ENCODE assay signal across 8 cellular contexts in genomic region chr14:53539489-53540126, GRCh38.
DNase-seq lines count a peak whose midpoint lies in the region; ATAC-seq and TF ChIP-seq lines count a peak whose summit lies in the region.

No MANE protein-coding gene starts in this region.

- H3K9me3 ChIP-seq in adipocyte (ENCODE audit: control insufficient read depth, low read length): no peaks in the 10 kb centered on the region
- H3K9me3 ChIP-seq in left ventricle myocardium inferior (replicated peaks): no peaks in the 10 kb centered on the region

- CTCF ChIA-PET in Calu3 (lab: Charles Lee): interaction anchor here (0.6 to 1.2 kb wide), 3 partner anchors 124 to 789 kb away, joined by 3 to 6 read pairs (median 3); no protein-coding TSS in a partner anchor

- H3K4me1 ChIP-seq in adipocyte (ENCODE audit: control insufficient read depth, insufficient read depth, low read length) (peaks cover 45% of the 10 kb centered on the region), left ventricle myocardium inferior (peaks cover 18% of the 10 kb centered on the region), rectal smooth muscle tissue (ENCODE audit: control insufficient read depth, insufficient read depth, low read length) (peaks cover 22% of the 10 kb centered on the region)

- H3K27me3 ChIP-seq in adipocyte (replicated peaks; ENCODE audit: control insufficient read depth, insufficient read depth, low read length) (no peaks in the 10 kb centered on the region), left ventricle myocardium inferior (ENCODE audit: low read depth) (no peaks in the 10 kb centered on the region), rectal smooth muscle tissue (ENCODE audit: control insufficient read depth, insufficient read depth, low read length) (no peaks in the 10 kb centered on the region)

- TF ChIP-seq CTCF in Calu3 (IDR thresholded peaks at IDR 0.05; ENCODE audit: unreplicated experiment) (peak; percentile 49), left ventricle myocardium inferior (IDR thresholded peaks at IDR 0.05; ENCODE audit: borderline replicate concordance) (peak; percentile 93)

- H3K27ac Mint-ChIP-seq in Calu3 (ENCODE audit: unreplicated experiment): no peak overlapping the region
- H3K27ac Mint-ChIP-seq in natural killer cell treated with Interleukin-12 subunit alpha and Interleukin-12 subunit beta and Interleukin-15 and Interleukin-18, amount 100 ng/mL, for 72 hours: no peak overlapping the region

- H3K4me3 ChIP-seq in adipocyte (ENCODE audit: low read length) (no peak overlapping the region), left ventricle myocardium inferior (no peak overlapping the region), rectal smooth muscle tissue (ENCODE audit: low read length) (no peak overlapping the region)

- H3K9ac ChIP-seq in adipocyte (ENCODE audit: low read length) (peak overlapping the region; percentile 20), rectal smooth muscle tissue (ENCODE audit: low read length) (no peak overlapping the region)

- H3K27ac ChIP-seq in left ventricle myocardium inferior (replicated peaks): peak overlapping the region; percentile 31
- peak overlapping the region; percentile 52 for H3K27ac ChIP-seq in rectal smooth muscle tissue (ENCODE audit: low read depth, low read length)

- no TSS peak for BruUV-seq in Calu3 (replicated peaks; lab: Mats Ljungman, UMichigan)

- H3K36me3 ChIP-seq in adipocyte (ENCODE audit: control insufficient read depth, insufficient read depth, low read length, severe bottlenecking) (no peaks in the 10 kb centered on the region), left ventricle myocardium inferior (no peaks in the 10 kb centered on the region), rectal smooth muscle tissue (ENCODE audit: control insufficient read depth, insufficient read depth, low read length) (no peaks in the 10 kb centered on the region)

- DNase-seq in Calu3 (peak; percentile 82), HT-29 (ENCODE audit: low spot score) (peak; percentile 92), OCI-M2 (lab: John Stamatoyannopoulos, UW; ENCODE audit: unreplicated experiment) (peak; percentile 57), adipocyte (ENCODE audit: low read depth) (peak; percentile 93), left ventricle myocardium inferior (peak; percentile 67)
- no peak for DNase-seq in natural killer cell treated with Interleukin-12 subunit alpha and Interleukin-12 subunit beta and Interleukin-15 and Interleukin-18, amount 100 ng/mL, for 72 hours (ENCODE audit: low spot score)

- H3K27me3 Mint-ChIP-seq in Calu3 (ENCODE audit: unreplicated experiment): no peaks in the 10 kb centered on the region
- H3K27me3 Mint-ChIP-seq in natural killer cell treated with Interleukin-12 subunit alpha and Interleukin-12 subunit beta and Interleukin-15 and Interleukin-18, amount 100 ng/mL, for 72 hours: no peaks in the 10 kb centered on the region

- H3K4me3 Mint-ChIP-seq in Calu3 (ENCODE audit: low read depth, unreplicated experiment): no peak overlapping the region
- H3K4me3 Mint-ChIP-seq in natural killer cell treated with Interleukin-12 subunit alpha and Interleukin-12 subunit beta and Interleukin-15 and Interleukin-18, amount 100 ng/mL, for 72 hours: no peak overlapping the region

- no peaks in the 10 kb centered on the region for H3K9me3 Mint-ChIP-seq in Calu3 (ENCODE audit: low read depth, unreplicated experiment)
- no peaks in the 10 kb centered on the region for H3K9me3 Mint-ChIP-seq in natural killer cell treated with Interleukin-12 subunit alpha and Interleukin-12 subunit beta and Interleukin-15 and Interleukin-18, amount 100 ng/mL, for 72 hours

- peak; percentile 90 for ATAC-seq in GM19372 (IDR thresholded peaks at IDR 0.05; ENCODE audit: low read depth, unreplicated experiment)
- ATAC-seq in natural killer cell treated with Interleukin-12 subunit alpha and Interleukin-12 subunit beta and Interleukin-15 and Interleukin-18, amount 100 ng/mL, for 72 hours: no peak

- no peaks in the 10 kb centered on the region for H3K36me3 Mint-ChIP-seq in Calu3 (ENCODE audit: insufficient read depth, unreplicated experiment)
- no peaks in the 10 kb centered on the region for H3K36me3 Mint-ChIP-seq in natural killer cell treated with Interleukin-12 subunit alpha and Interleukin-12 subunit beta and Interleukin-15 and Interleukin-18, amount 100 ng/mL, for 72 hours

- no peaks in the 10 kb centered on the region for H3K4me1 Mint-ChIP-seq in Calu3 (ENCODE audit: low read depth, unreplicated experiment)
- no peaks in the 10 kb centered on the region for H3K4me1 Mint-ChIP-seq in natural killer cell treated with Interleukin-12 subunit alpha and Interleukin-12 subunit beta and Interleukin-15 and Interleukin-18, amount 100 ng/mL, for 72 hours (ENCODE audit: low read depth in 2 of 2)

- intact Hi-C loops in Calu3 (cut with micrococcal nuclease; ENCODE audit: unreplicated experiment): loop anchor here (1.0 to 10.0 kb wide), 9 partner anchors 73 to 799 kb away; no protein-coding TSS in a partner anchor
- intact Hi-C loops in left ventricle myocardium inferior (cut with micrococcal nuclease): loop anchor here (5.0 to 10.0 kb wide), 2 partner anchors 638 to 795 kb away; no protein-coding TSS in a partner anchor
